ENCODE assay signal across 8 cellular contexts in genomic region chr17:78342438-78343098, GRCh38. TPM values are rescaled to one million over a fixed set of nuclear protein-coding genes. Genes with fewer than 3 reads are reported as not detected.
DNase-seq lines count a peak whose midpoint lies in the region; ATAC-seq, FAIRE-seq and TF ChIP-seq lines count a peak whose summit lies in the region.

No MANE protein-coding gene starts in this region.

- POLR2A ChIA-PET in RWPE1 (lab: Yijun Ruan, JAX; ENCODE audit: low non-redundant PET): interaction anchor here (1.1 kb wide), 1 partner anchor 9 kb away, joined by 4 read pairs; no protein-coding TSS in a partner anchor
- POLR2A ChIA-PET in endothelial cell of umbilical vein (lab: Charles Lee): interaction anchor here (2.0 to 2.3 kb wide), 2 partner anchors 17 to 18 kb away, joined by 6 to 12 read pairs; partner anchors contain the start of gene SOCS3

- TF ChIP-seq CTCF in RWPE1 (conservative IDR thresholded peaks at IDR 0.05; ENCODE audit: low read depth) (no peak), endothelial cell of umbilical vein (IDR thresholded peaks at IDR 0.05; ENCODE audit: extremely low read depth in 1 of 2, insufficient read depth in 1 of 2, low read depth in 1 of 2, low read length in 2 of 2) (no peak), GM20000 (IDR thresholded peaks at IDR 0.05; ENCODE audit: extremely low read depth, missing control alignments) (no peak)

- intact Hi-C loops in endothelial cell of umbilical vein (cut with micrococcal nuclease): loop anchor here (1.0 to 2.0 kb wide), 3 partner anchors 18 to 32 kb away; partner anchors contain the start of gene SOCS3

- TF ChIP-seq POLR2A in endothelial cell of umbilical vein (IDR thresholded peaks at IDR 0.05; ENCODE audit: low read depth, low read length): no peak

- peak overlapping the region in 2 of 3 experiments; percentile 5 to 15 for H3K4me3 ChIP-seq in endothelial cell of umbilical vein (replicated peaks in 1 of 3; ENCODE audit: insufficient read depth in 1 of 3, low read depth in 1 of 3, low read length in 3 of 3)

- H3K9me1 ChIP-seq in endothelial cell of umbilical vein (replicated peaks; ENCODE audit: control insufficient read depth, extremely low read depth, insufficient read depth, low read length): no peaks in the 10 kb centered on the region

- H3K9ac ChIP-seq in endothelial cell of umbilical vein (replicated peaks; ENCODE audit: extremely low read depth, insufficient read depth, low read length): peak overlapping the region; percentile 85

- DNase-seq in GM03348 (ENCODE audit: low spot score) (peak; percentile 87), RWPE1 (ENCODE audit: low spot score) (peak; percentile 79), endothelial cell of umbilical vein (ENCODE audit: low read depth, low spot score) (peak; percentile 35), myocyte (ENCODE audit: low read depth) (peak; percentile 96), GM20000 (ENCODE audit: low spot score) (no peak), COLO668 (lab: John Stamatoyannopoulos, UW; ENCODE audit: unreplicated experiment) (no peak)
- DNase-seq in stimulated activated CD4-positive, alpha-beta T cell treated with anti-CD3 and anti-CD28 coated beads, Interleukin-4, amount 100 ng/mL, for 1 hour: no peak

- no peaks in the 10 kb centered on the region for H3K27me3 ChIP-seq in endothelial cell of umbilical vein (ENCODE audit: control insufficient read depth in 2 of 2, insufficient read depth in 2 of 2, low read length in 2 of 2)

- H3K27ac ChIP-seq in RWPE1 (peak overlapping the region; percentile 98), endothelial cell of umbilical vein (ENCODE audit: insufficient read depth, low read depth, low read length) (peak overlapping the region; percentile 82)

- H3K4me2 ChIP-seq in endothelial cell of umbilical vein (ENCODE audit: insufficient read depth, low read length): peak overlapping the region; percentile 41

- dilution Hi-C loops in endothelial cell of umbilical vein (cut with MboI; ENCODE audit: extremely low pct_ligation_motif_present, low sequenced_read_pairs): no loop called here

- no peaks in the 10 kb centered on the region for H3K79me2 ChIP-seq in endothelial cell of umbilical vein (ENCODE audit: control insufficient read depth, insufficient read depth, low read length)

- FAIRE-seq in endothelial cell of umbilical vein (lab: Jason Lieb, UNC): peak; percentile 69

- peak overlapping the region; percentile 75 for H2AFZ ChIP-seq in endothelial cell of umbilical vein (ENCODE audit: low read depth, low read length)

- no peaks in the 10 kb centered on the region for H3K36me3 ChIP-seq in endothelial cell of umbilical vein (ENCODE audit: control insufficient read depth in 2 of 2, extremely low read depth in 1 of 2, insufficient read depth in 2 of 2, low read length in 2 of 2)

- CTCF ChIA-PET in RWPE1 (lab: Yijun Ruan, JAX) (interaction anchor here (1.2 to 2.0 kb wide), 2 partner anchors 18 to 92 kb away, joined by 7 read pairs; no protein-coding TSS in a partner anchor), endothelial cell of umbilical vein (lab: Charles Lee) (interaction anchor here (0.7 to 4.3 kb wide), 8 partner anchors 16 to 91 kb away, joined by 3 to 27 read pairs (median 3); partner anchors contain the start of gene SOCS3)

- BruUV-seq in endothelial cell of umbilical vein (replicated peaks; lab: Mats Ljungman, UMichigan): no TSS peak

- no peak for ATAC-seq in HG03442 (IDR thresholded peaks at IDR 0.05; ENCODE audit: unreplicated experiment)

- H3K9me3 ChIP-seq in endothelial cell of umbilical vein (replicated peaks; ENCODE audit: control insufficient read depth, insufficient read depth, low read length): no peaks in the 10 kb centered on the region

- peaks cover 36% of the 10 kb centered on the region for H3K4me1 ChIP-seq in endothelial cell of umbilical vein (ENCODE audit: control insufficient read depth, extremely low read depth, insufficient read depth, low read length)

- no peaks in the 10 kb centered on the region for H4K20me1 ChIP-seq in endothelial cell of umbilical vein (replicated peaks; ENCODE audit: control insufficient read depth, extremely low read depth, insufficient read depth, low read length)

TF ChIP-seq in endothelial cell of umbilical vein, 7 proteins besides CTCF, POLR2A, EP300 and RAD21:
- TF ChIP-seq FOS (IDR thresholded peaks at IDR 0.05; ENCODE audit: borderline replicate concordance, insufficient read depth, low read length) (peak; percentile 33), MYC (IDR thresholded peaks at IDR 0.05; ENCODE audit: low read depth, low read length) (no peak)
TF ChIP-seq in endothelial cell of umbilical vein: peak in this region for 1.

RNA-seq across cellular contexts. Expression of gene SOCS3, which starts 17.3 kb away (rescaled TPM):
- 13.6 and 14.3 TPM in 2 replicates for total RNA-seq in endothelial cell of umbilical vein
- 6.2 and 6.6 TPM in 2 replicates for polyA plus RNA-seq in endothelial cell of umbilical vein
- polyA plus RNA-seq in endothelial cell of umbilical vein (2011; cell fraction: cytosol; rRNA removed): 5.3 and 7.9 TPM in 2 replicates
- polyA plus RNA-seq in endothelial cell of umbilical vein (2011; cell fraction: nucleus; rRNA removed): 15.2 and 19.0 TPM in 2 replicates
- polyA plus RNA-seq in endothelial cell of umbilical vein (2012): 12.2 and 14.3 TPM in 2 replicates
- 7.8 and 10.9 TPM in 2 replicates for polyA minus RNA-seq in endothelial cell of umbilical vein
- 31.0 TPM for polyA minus RNA-seq in endothelial cell of umbilical vein (2011; cell fraction: cytosol; rRNA and poly(A)+ RNA removed)
- polyA minus RNA-seq in endothelial cell of umbilical vein (2011; cell fraction: nucleus; rRNA and poly(A)+ RNA removed): 7.3 and 17.4 TPM in 2 replicates
- 36.0 and 38.3 TPM in 2 replicates for total RNA-seq in myocyte
- polyA plus RNA-seq in myocyte (2012): 10.1 TPM

RNA-seq across cellular contexts. Expression of gene PGS1, which starts 35.9 kb away (rescaled TPM):
- 55.6 and 66.0 TPM in 2 replicates for total RNA-seq in endothelial cell of umbilical vein
- polyA plus RNA-seq in endothelial cell of umbilical vein: 48.4 and 50.8 TPM in 2 replicates
- polyA plus RNA-seq in endothelial cell of umbilical vein (2011; cell fraction: cytosol; rRNA removed): 28.4 and 36.1 TPM in 2 replicates
- 195 and 203 TPM in 2 replicates for polyA plus RNA-seq in endothelial cell of umbilical vein (2011; cell fraction: nucleus; rRNA removed)
- 30.2 and 34.0 TPM in 2 replicates for polyA plus RNA-seq in endothelial cell of umbilical vein (2012)
- polyA minus RNA-seq in endothelial cell of umbilical vein: 62.5 and 77.9 TPM in 2 replicates
- polyA minus RNA-seq in endothelial cell of umbilical vein (2011; cell fraction: cytosol; rRNA and poly(A)+ RNA removed): 31.2 TPM
- polyA minus RNA-seq in endothelial cell of umbilical vein (2011; cell fraction: nucleus; rRNA and poly(A)+ RNA removed): 72.4 and 73.4 TPM in 2 replicates
- total RNA-seq in myocyte: 37.9 and 53.2 TPM in 2 replicates
- polyA plus RNA-seq in myocyte (2012): 32.8 TPM

Comparison
In these comparisons a context has a peak if more than half of its experiments do, and no peak if none do; other contexts are left out.
1. DNase-seq: peak in GM03348 (single experiment), RWPE1 (single experiment), endothelial cell of umbilical vein (single experiment) and myocyte (single experiment); none in GM20000 (single experiment), COLO668 (single experiment) and stimulated activated CD4-positive, alpha-beta T cell treated with anti-CD3 and anti-CD28 coated beads, Interleukin-4, amount 100 ng/mL, for 1 hour (single experiment).